Comparison of ENCODE assay signal across 10 cellular contexts in the genomic region with DNA sequence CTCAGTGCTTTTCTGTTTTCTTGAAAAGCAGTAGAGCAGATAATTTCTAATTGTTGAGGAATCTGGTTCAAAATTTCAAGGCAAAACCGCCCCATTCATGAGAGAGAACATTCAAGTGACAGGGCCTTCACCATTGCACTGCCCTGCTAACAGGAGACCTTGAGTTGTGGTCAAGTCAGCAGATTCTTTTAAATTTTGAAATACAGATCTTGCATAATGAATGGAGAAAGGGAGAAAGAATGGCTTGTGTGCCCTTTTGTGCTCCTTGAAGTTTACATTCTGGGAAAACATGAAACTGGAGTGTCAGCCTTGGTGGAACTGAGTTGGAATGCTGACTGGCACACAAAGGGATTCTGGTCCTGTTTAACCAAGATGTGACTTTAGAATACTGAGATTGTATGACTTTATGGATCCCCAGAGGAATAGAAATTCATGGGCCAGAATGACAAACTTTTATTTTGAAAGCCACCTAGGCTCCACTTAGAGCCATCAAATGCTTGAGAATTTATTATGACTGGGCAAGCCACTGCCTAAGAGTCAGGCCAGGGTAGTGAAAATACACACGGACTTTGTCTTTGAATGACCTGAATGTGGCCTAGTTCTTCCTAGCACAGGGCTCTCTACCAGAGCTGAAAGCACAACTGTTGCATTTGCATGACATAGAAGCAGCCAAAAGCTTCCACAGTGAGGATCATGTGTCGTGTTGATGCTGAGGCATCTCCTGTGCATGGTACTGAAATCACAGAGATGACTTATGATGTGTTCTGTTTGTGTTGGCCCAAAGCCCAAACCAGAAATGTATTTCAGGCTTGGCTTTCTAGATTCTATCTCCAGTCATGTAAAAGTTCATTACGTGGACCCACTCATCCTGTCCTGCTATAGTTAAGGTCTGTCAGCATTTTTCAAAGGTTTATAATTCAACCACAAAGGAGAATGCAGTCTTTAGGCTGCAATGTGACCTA.
DNase-seq lines count a peak whose midpoint lies in the region; ATAC-seq, FAIRE-seq and TF ChIP-seq lines count a peak whose summit lies in the region.
"Had no signal": no experiment of that assay in that cellular context is flagged by ENCODE, and none has a peak within 500 bp of the region (broad histone marks: within the 10 kb centered on the region; RNA-seq: fewer than 3 reads in every experiment).

No MANE protein-coding gene starts in this region.

- ATAC-seq in HepG2 = peak; percentile 47
- ATAC-seq in GM19023 (IDR thresholded peaks at IDR 0.05; ENCODE audit: unreplicated experiment) = no peak

- H3K4me1 ChIP-seq in A673 (ENCODE audit: insufficient read depth, low read length, poor library complexity, severe bottlenecking) (no peaks in the 10 kb centered on the region), HUES64 (ENCODE audit: insufficient read depth, low read length) (peaks cover 35% of the 10 kb centered on the region), HepG2 (ENCODE audit: insufficient read depth, low read length) (peaks cover 10% of the 10 kb centered on the region; the same call in 1 of the 2 replicates)

- H3K4me3 ChIP-seq in A673 (ENCODE audit: low read depth, low read length, poor library complexity, severe bottlenecking) (no peak overlapping the region), HUES64 (ENCODE audit: low read length) (no peak overlapping the region), HepG2 (replicated peaks in 1 of 3; ENCODE audit: insufficient read depth in 1 of 3, low read depth in 2 of 3, low read length in 3 of 3) (no peak overlapping the region)

- TF ChIP-seq CTCF in A673 (conservative IDR thresholded peaks at IDR 0.05; ENCODE audit: low read depth, low read length) (no peak), HepG2 (CRISPR knock-in tag; IDR thresholded peaks at IDR 0.05) (no peak)

- no peak overlapping the region for H2AFZ ChIP-seq in HepG2 (ENCODE audit: low read length)

- DNase-seq in A673 (ENCODE audit: low spot score) = peak; percentile 11
- peak in 22 of 61 donors; percentile 3 to 61 (median 28) for DNase-seq in caudate nucleus (lab: John Stamatoyannopoulos, UW)
- no peak for DNase-seq in HepG2 (ENCODE audit: low spot score)
- DNase-seq in activated CD4-positive, CD25-positive, alpha-beta regulatory T cell treated with anti-CD3 and anti-CD28 coated beads, Interleukin-2, amount 50 U/mL, for 72 hours = no peak
- no peak for DNase-seq in T-helper 2 cell
- DNase-seq in NOMO-1 treated with dmso at 0.1 percent for 144 hours (lab: John Stamatoyannopoulos, UW; ENCODE audit: unreplicated experiment) = no peak
- DNase-seq: activated B cell treated with CpG ODN at 0.5 μM for 24 hours had no signal

- TF ChIP-seq EP300 in HepG2 (IDR thresholded peaks at IDR 0.05; ENCODE audit: low read depth in 2 of 2, low read length in 2 of 2) (no peak), HepG2 (CRISPR knock-in tag; IDR thresholded peaks at IDR 0.05; ENCODE audit: borderline replicate concordance) (no peak)

- H4K20me1 ChIP-seq in HepG2 (ENCODE audit: insufficient read depth, low read length) = no peaks in the 10 kb centered on the region

- H3K27ac ChIP-seq in A673 (ENCODE audit: low read depth, low read length, poor library complexity, severe bottlenecking) (no peak overlapping the region), HUES64 (ENCODE audit: low read depth, low read length) (peak overlapping the region; percentile 6; the same call in 1 of the 2 replicates), caudate nucleus (ENCODE audit: low read depth, low read length) (peak overlapping the region; percentile 77), HepG2 (ENCODE audit: extremely low read length, insufficient read depth, low read length) (no peak overlapping the region)

- CTCF ChIA-PET in A673 (lab: Charles Lee) (no interaction called here), HepG2 (lab: Yijun Ruan, JAX; ENCODE audit: low intra/inter-chr PET ratio, low total read pairs) (no interaction called here)

- H3K9ac ChIP-seq in HUES64 (ENCODE audit: low read depth, low read length) (no peak overlapping the region), HepG2 (ENCODE audit: insufficient read depth, low read depth, low read length) (no peak overlapping the region)

- H3K27me3 ChIP-seq in A673 (replicated peaks; ENCODE audit: insufficient read depth, low read depth, low read length, poor library complexity) (no peaks in the 10 kb centered on the region), HUES64 (ENCODE audit: insufficient read depth, low read length) (no peaks in the 10 kb centered on the region), HepG2 (ENCODE audit: control insufficient read depth in 1 of 2, insufficient read depth in 2 of 2, low read length in 2 of 2) (no peaks in the 10 kb centered on the region)

- in situ Hi-C loops in HepG2 (cut with HindIII; ENCODE audit: extremely low pct_ligation_motif_present, low pct_unique_long_range_greater_than_20kb) = no loop called here

- intact Hi-C loops in A673 (cut with micrococcal nuclease; ENCODE audit: unreplicated experiment) (no loop called here), HepG2 (cut with micrococcal nuclease; ENCODE audit: unreplicated experiment) (no loop called here)

- FAIRE-seq in HepG2 (lab: Jason Lieb, UNC) = no peak
- FAIRE-seq: G401.6 had no signal

- TF ChIP-seq POLR2A in HepG2 (IDR thresholded peaks at IDR 0.05; ENCODE audit: insufficient read depth in 1 of 2, low read depth in 2 of 2, low read length in 2 of 2) = no peak

- WGBS in HUES64 = 49% methylated on average over 4 of the region's 4 CpGs
- WGBS in HepG2 (ENCODE audit: low lambda C conversion rate) = 8% methylated on average over 3 of the region's 4 CpGs

- H3K9me3 ChIP-seq in A673 (ENCODE audit: low read depth, low read length, poor library complexity, severe bottlenecking) (no peaks in the 10 kb centered on the region), HUES64 (ENCODE audit: insufficient read depth, low read depth, low read length) (no peaks in the 10 kb centered on the region; the same call in 1 of the 2 replicates), HepG2 (ENCODE audit: low read length) (no peaks in the 10 kb centered on the region)

- TF ChIP-seq RAD21 in HepG2 (CRISPR knock-in tag; IDR thresholded peaks at IDR 0.05) = no peak

- BruUV-seq in A673 (replicated peaks; lab: Mats Ljungman, UMichigan) (no TSS peak), HepG2 (replicated peaks; lab: Mats Ljungman, UMichigan) (no TSS peak)

- no peak overlapping the region for H3K4me2 ChIP-seq in HepG2 (ENCODE audit: low read depth, low read length)

- H3K36me3 ChIP-seq in A673 (ENCODE audit: insufficient read depth, low read length, poor library complexity, severe bottlenecking) (no peaks in the 10 kb centered on the region), HUES64 (ENCODE audit: insufficient read depth, low read length) (no peaks in the 10 kb centered on the region; the same call in 1 of the 2 replicates), HepG2 (replicated peaks in 1 of 2; ENCODE audit: control insufficient read depth in 1 of 2, insufficient read depth in 2 of 2, low read length in 2 of 2) (no peaks in the 10 kb centered on the region)

- POLR2A ChIA-PET in A673 (lab: Charles Lee; ENCODE audit: low non-redundant PET) = no interaction called here
- POLR2A ChIA-PET in HepG2 (lab: Yijun Ruan, JAX) = no interaction called here

- no peaks in the 10 kb centered on the region for H3K79me2 ChIP-seq in HepG2 (ENCODE audit: insufficient read depth, low read length)

TF ChIP-seq in HepG2, 621 proteins besides CTCF, POLR2A, EP300 and RAD21:
- TF ChIP-seq, protein P1, sequence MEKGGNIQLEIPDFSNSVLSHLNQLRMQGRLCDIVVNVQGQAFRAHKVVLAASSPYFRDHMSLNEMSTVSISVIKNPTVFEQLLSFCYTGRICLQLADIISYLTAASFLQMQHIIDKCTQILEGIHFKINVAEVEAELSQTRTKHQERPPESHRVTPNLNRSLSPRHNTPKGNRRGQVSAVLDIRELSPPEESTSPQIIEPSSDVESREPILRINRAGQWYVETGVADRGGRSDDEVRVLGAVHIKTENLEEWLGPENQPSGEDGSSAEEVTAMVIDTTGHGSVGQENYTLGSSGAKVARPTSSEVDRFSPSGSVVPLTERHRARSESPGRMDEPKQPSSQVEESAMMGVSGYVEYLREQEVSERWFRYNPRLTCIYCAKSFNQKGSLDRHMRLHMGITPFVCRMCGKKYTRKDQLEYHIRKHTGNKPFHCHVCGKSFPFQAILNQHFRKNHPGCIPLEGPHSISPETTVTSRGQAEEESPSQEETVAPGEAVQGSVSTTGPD (CRISPR knock-in tag; IDR thresholded peaks at IDR 0.05) = no peak
- TF ChIP-seq MAFK (conservative IDR thresholded peaks at IDR 0.05 in 1 of 2, IDR thresholded peaks at IDR 0.05 in 1 of 2; ENCODE audit: low read length in 2 of 2) (peak in 1 of 2 experiments; percentile 17; a peak in 1 of 4 replicates), MAFF (IDR thresholded peaks at IDR 0.05; ENCODE audit: low read depth, low read length) (peak; percentile 50; the same call in 1 of the 2 replicates)

Comparison
In these comparisons a context has a peak if more than half of its experiments do, and no peak if none do; other contexts are left out.
1. H3K27ac ChIP-seq: peak in HUES64 (single experiment) and caudate nucleus (single experiment); none in A673 (single experiment) and HepG2 (single experiment).